ENCODE assay signal across 1 cellular context in genomic region chr14:99889268-99889667, GRCh38.
TF ChIP-seq lines count a peak whose summit lies in the region.

No MANE protein-coding gene starts in this region.

TF ChIP-seq in Ishikawa, 13 proteins besides CTCF, POLR2A, EP300 and RAD21 (continued from another document):
- TF ChIP-seq REST (IDR thresholded peaks at IDR 0.05; ENCODE audit: low read depth), result no peak
